In genomic region chr7:126605056-126605455, GRCh38 we compare ENCODE assay signal across 18 cellular contexts.
A peak's percentile ranks its signal among the peaks of the same experiment; 100 is the strongest.
DNase-seq lines count a peak whose midpoint lies in the region; ATAC-seq and TF ChIP-seq lines count a peak whose summit lies in the region.
"Had no signal": no experiment of that assay in that cellular context is flagged by ENCODE, and none has a peak within 500 bp of the region (broad histone marks: within the 10 kb centered on the region; RNA-seq: fewer than 3 reads in every experiment).

No MANE protein-coding gene starts in this region.

- no peaks in the 10 kb centered on the region for H3K9me3 ChIP-seq in transverse colon
- H3K9me3 ChIP-seq: BLaER1 had no signal

- H3K4me3 ChIP-seq in transverse colon: no peak overlapping the region
- H3K4me3 ChIP-seq: BLaER1 had no signal

- DNase-seq in COR-L47 (lab: John Stamatoyannopoulos, UW): peak; percentile 40
- peak; percentile 3 for DNase-seq in LHCN-M2 (ENCODE audit: low read depth)
- DNase-seq in NCI-H2081 treated with DMSO at 0.1 percent for 48 hours (lab: John Stamatoyannopoulos, UW): peak; percentile 15
- peak; percentile 87 for DNase-seq in NCI-H82 (lab: John Stamatoyannopoulos, UW)
- no peak for DNase-seq in transverse colon
- no peak for DNase-seq in amniotic stem cell (lab: John Stamatoyannopoulos, UW)
- DNase-seq in midbrain (lab: John Stamatoyannopoulos, UW): no peak
- DNase-seq: activated CD4-positive, alpha-beta T cell treated with anti-CD3 and anti-CD28 coated beads, Interleukin-2, amount 10 ng/mL, durations not matched to agents 7 days and 5 days; activated CD8-positive, alpha-beta memory T cell treated with anti-CD3 and anti-CD28 coated beads, Interleukin-2, amount 10 ng/mL, durations not matched to agents 7 days and 5 days; aorta; caudate nucleus; dermis blood vessel endothelial cell; GF-D8; kidney; PC-3 had no signal

- no peak for TF ChIP-seq POLR2A in transverse colon (IDR thresholded peaks at IDR 0.05)

- WGBS in transverse colon (ENCODE audit: low coverage in 1 of 2), 2 donors: 72 to 84% methylated on average over 3 of the region's 3 CpGs

- no peak for TF ChIP-seq CTCF in transverse colon (IDR thresholded peaks at IDR 0.05)

- TF ChIP-seq EP300 in transverse colon (IDR thresholded peaks at IDR 0.05; ENCODE audit: low read depth): no peak

- H3K4me1 ChIP-seq in transverse colon: no peaks in the 10 kb centered on the region
- H3K4me1 ChIP-seq: BLaER1 had no signal

- ATAC-seq in HG02852 (IDR thresholded peaks at IDR 0.05; ENCODE audit: unreplicated experiment): no peak
- ATAC-seq: activated CD8-positive, alpha-beta memory T cell treated with anti-CD3 and anti-CD28 coated beads, Interleukin-2, amount 10 ng/mL, durations not matched to agents 7 days and 5 days; HCT116; PC-3 had no signal

- no peaks in the 10 kb centered on the region for H3K27me3 ChIP-seq in transverse colon
- H3K27me3 ChIP-seq: BLaER1 had no signal

- intact Hi-C loops in transverse colon (cut with DNase I; ENCODE audit: low total_unique reads): no loop called here

- no peak overlapping the region for H3K27ac ChIP-seq in transverse colon
- H3K27ac ChIP-seq: BLaER1 had no signal

- in situ Hi-C loops in transverse colon (cut with MboI; ENCODE audit: low pct_ligation_motif_present in 1 of 4, low pct_unique_long_range_greater_than_20kb in 1 of 4, low sequenced_read_pairs in 3 of 4): no loop called here

- no peaks in the 10 kb centered on the region for H3K36me3 ChIP-seq in transverse colon
- H3K36me3 ChIP-seq: BLaER1 had no signal

Comparison
In these comparisons a context has a peak if more than half of its experiments do, and no peak if none do; other contexts are left out.
1. DNase-seq: peak in COR-L47 (single experiment), LHCN-M2 (single experiment), NCI-H2081 treated with DMSO at 0.1 percent for 48 hours (single experiment) and NCI-H82 (single experiment); none in transverse colon (single experiment), amniotic stem cell (single experiment) and midbrain (single experiment).